26 cellular contexts compared by ENCODE assay signal in the genomic region with DNA sequence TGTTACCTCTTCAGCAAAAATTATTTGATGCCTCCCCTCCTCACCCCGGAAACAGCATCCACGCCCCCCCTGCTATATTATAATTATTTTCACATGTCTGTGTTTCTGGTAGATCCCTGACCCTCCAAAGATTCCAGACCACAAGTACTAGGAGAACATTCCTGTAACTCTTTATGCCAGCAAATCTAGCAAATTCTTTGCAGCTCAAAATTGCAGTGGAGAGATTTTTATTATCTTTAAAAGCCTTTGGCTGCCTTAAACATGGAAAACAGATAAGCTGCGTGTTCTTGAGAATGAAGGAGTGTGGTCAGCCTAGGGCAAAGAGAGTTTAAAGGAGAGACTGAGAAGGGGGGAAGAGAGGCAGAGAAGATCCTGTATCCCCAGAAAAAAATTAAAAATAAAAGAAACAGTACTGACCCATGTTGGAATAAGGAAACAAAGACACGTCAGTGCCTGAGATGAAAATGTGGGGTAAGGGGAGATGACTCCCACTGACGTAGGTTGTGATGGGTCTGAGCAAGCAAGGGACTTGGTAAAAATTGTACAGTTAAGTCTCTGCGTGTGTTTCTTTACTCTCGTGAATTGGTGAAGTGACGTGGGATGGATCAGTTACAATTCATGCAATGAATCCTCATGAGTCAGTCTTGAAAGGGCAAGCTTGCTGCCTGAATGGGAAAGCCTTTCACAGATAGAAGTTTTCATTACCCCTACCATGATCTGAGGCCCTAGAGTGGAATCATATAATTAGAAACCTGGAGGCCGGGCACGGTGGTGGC. TPM values are rescaled to one million over a fixed set of nuclear protein-coding genes. Genes with fewer than 3 reads are reported as not detected.
DNase-seq lines count a peak whose midpoint lies in the region; ATAC-seq and TF ChIP-seq lines count a peak whose summit lies in the region.
"Had no signal": no experiment of that assay in that cellular context is flagged by ENCODE, and none has a peak within 500 bp of the region (broad histone marks: within the 10 kb centered on the region; RNA-seq: fewer than 3 reads in every experiment).

No MANE protein-coding gene starts in this region.

- H3K27me3 ChIP-seq in GM23248 (replicated peaks; ENCODE audit: insufficient read depth) (no peaks in the 10 kb centered on the region), ascending aorta (no peaks in the 10 kb centered on the region), smooth muscle cell (ENCODE audit: low read depth) (no peaks in the 10 kb centered on the region)
- H3K27me3 ChIP-seq: brain microvascular endothelial cell, esophagus squamous epithelium had no signal

- H3K4me3 ChIP-seq in GM23248 = no peak overlapping the region
- H3K4me3 ChIP-seq in ascending aorta = peak overlapping the region; percentile 13 to 24
- no peak overlapping the region for H3K4me3 ChIP-seq in fibroblast of villous mesenchyme (ENCODE audit: low read depth, low read length)
- no peak overlapping the region for H3K4me3 ChIP-seq in smooth muscle cell
- H3K4me3 ChIP-seq: esophagus squamous epithelium, skin epidermis had no signal

- no peak overlapping the region for H3K9ac ChIP-seq in GM23248
- H3K9ac ChIP-seq in smooth muscle cell (ENCODE audit: low read depth) = peak overlapping the region; percentile 70

- ATAC-seq in activated naive CD4-positive, alpha-beta T cell treated with anti-CD3 and anti-CD28 coated beads, Interleukin-2, amount 50 U/mL, for 72 hours = no peak
- no peak for ATAC-seq in HG02973 (IDR thresholded peaks at IDR 0.05; ENCODE audit: unreplicated experiment)

- H4K20me1 ChIP-seq in GM23248 (ENCODE audit: insufficient read depth) = no peaks in the 10 kb centered on the region
- peaks cover 20% of the 10 kb centered on the region for H4K20me1 ChIP-seq in smooth muscle cell (ENCODE audit: low read depth)

- H2AFZ ChIP-seq in GM23248 = no peak overlapping the region
- no peak overlapping the region for H2AFZ ChIP-seq in smooth muscle cell (ENCODE audit: low read depth)

- H3K9me3 Mint-ChIP-seq in activated naive CD4-positive, alpha-beta T cell treated with anti-CD3 and anti-CD28 coated beads, Interleukin-2, amount 50 U/mL, for 72 hours = no peaks in the 10 kb centered on the region
- H3K9me3 Mint-ChIP-seq: activated naive CD8-positive, alpha-beta T cell treated with anti-CD3 and anti-CD28 coated beads for 36 hours; CD14-positive monocyte; endodermal cell; H9 had no signal

- H3K4me1 ChIP-seq in GM23248 (ENCODE audit: insufficient read depth) (peaks cover 14% of the 10 kb centered on the region), ascending aorta (peaks cover 0 to 25% of the 10 kb centered on the region in 2 donors), smooth muscle cell (ENCODE audit: low read depth) (peaks cover 43% of the 10 kb centered on the region)

- DNase-seq in GM23248 = peak; percentile 23
- DNase-seq in ascending aorta (ENCODE audit: low spot score in 2 of 2) = no peak
- DNase-seq in fibroblast of villous mesenchyme (ENCODE audit: low read depth) = peak; percentile 20
- no peak for DNase-seq in smooth muscle cell (lab: John Stamatoyannopoulos, UW; ENCODE audit: unreplicated experiment)
- DNase-seq in inferior parietal cortex (ENCODE audit: extremely low spot score) = no peak
- DNase-seq in activated naive CD4-positive, alpha-beta T cell treated with anti-CD3 and anti-CD28 coated beads, Interleukin-2, amount 50 U/mL, for 72 hours (ENCODE audit: low spot score in 2 of 2) = no peak
- DNase-seq in NCI-H1092 (lab: John Stamatoyannopoulos, UW) = no peak
- DNase-seq: activated CD4-positive, alpha-beta T cell treated with anti-CD3 and anti-CD28 coated beads, Interleukin-2, amount 50 U/mL, for 48 hours; activated CD8-positive, alpha-beta memory T cell treated with anti-CD3 and anti-CD28 coated beads, Interleukin-2, amount 50 U/mL, for 4 hours; activated naive CD8-positive, alpha-beta T cell treated with anti-CD3 and anti-CD28 coated beads for 36 hours; brain microvascular endothelial cell; Calu3; endodermal cell; esophagus squamous epithelium; H9; kidney glomerular epithelial cell; mammary epithelial cell; NCI-H1105 treated with DMSO at 0.1 percent for 48 hours; NCI-H2029 treated with DMSO at 0.1 percent for 48 hours; SHP77; stimulated activated CD4-positive, alpha-beta T cell treated with anti-CD3 and anti-CD28 coated beads, Interleukin-1b, Interleukin-23, amount 100 ng/mL, for 48 hours had no signal

- WGBS in GM23248 (ENCODE audit: low coverage in 1 of 2, low lambda C conversion rate in 2 of 2, missing lambda C conversion rate in 2 of 2), 2 experiments = 83 to 86% methylated on average over 10 of the region's 10 CpGs
- WGBS in smooth muscle cell (ENCODE audit: low lambda C conversion rate) = 20% methylated on average over 10 of the region's 10 CpGs

- H3K9me3 ChIP-seq in GM23248 (ENCODE audit: low read depth) (no peaks in the 10 kb centered on the region), ascending aorta (no peaks in the 10 kb centered on the region), smooth muscle cell (replicated peaks; ENCODE audit: low read depth) (no peaks in the 10 kb centered on the region)
- H3K9me3 ChIP-seq: esophagus squamous epithelium, neutrophil had no signal

- intact Hi-C loops in ascending aorta (cut with DNase I) = loop anchor here (10.0 kb wide), 3 partner anchors 521 to 1581 kb away; a partner anchor contains a TSS

- H3K4me2 ChIP-seq in GM23248 (ENCODE audit: unreplicated experiment) = no peak overlapping the region
- H3K4me2 ChIP-seq in smooth muscle cell = peak overlapping the region; percentile 74

- H3K36me3 Mint-ChIP-seq in activated naive CD4-positive, alpha-beta T cell treated with anti-CD3 and anti-CD28 coated beads, Interleukin-2, amount 50 U/mL, for 72 hours = no peaks in the 10 kb centered on the region
- H3K36me3 Mint-ChIP-seq: activated naive CD8-positive, alpha-beta T cell treated with anti-CD3 and anti-CD28 coated beads for 36 hours; CD14-positive monocyte; IgD-negative memory B cell had no signal

- no peak overlapping the region for H3K27ac Mint-ChIP-seq in activated naive CD4-positive, alpha-beta T cell treated with anti-CD3 and anti-CD28 coated beads, Interleukin-2, amount 50 U/mL, for 72 hours
- H3K27ac Mint-ChIP-seq: activated naive CD8-positive, alpha-beta T cell treated with anti-CD3 and anti-CD28 coated beads for 36 hours; CD14-positive monocyte; endodermal cell; H9; IgD-negative memory B cell had no signal

- H3K36me3 ChIP-seq in GM23248 (ENCODE audit: low read depth) = no peaks in the 10 kb centered on the region
- no peaks in the 10 kb centered on the region for H3K36me3 ChIP-seq in ascending aorta
- H3K36me3 ChIP-seq in smooth muscle cell (ENCODE audit: low read depth) = no peaks in the 10 kb centered on the region
- H3K36me3 ChIP-seq: brain microvascular endothelial cell, esophagus squamous epithelium, neutrophil had no signal

- peaks cover 10% of the 10 kb centered on the region for H3K79me2 ChIP-seq in GM23248 (ENCODE audit: insufficient read depth)
- H3K79me2 ChIP-seq in smooth muscle cell (ENCODE audit: low read depth) = peaks cover 20% of the 10 kb centered on the region

- H3F3A ChIP-seq in GM23248 (ENCODE audit: insufficient read depth) (peaks cover 21% of the 10 kb centered on the region; the same call in 1 of the 2 replicates), smooth muscle cell (ENCODE audit: low read depth) (peaks cover 38% of the 10 kb centered on the region)

- in situ Hi-C loops in GM23248 (cut with MboI) = no loop called here

- no peak for TF ChIP-seq CTCF in ascending aorta (IDR thresholded peaks at IDR 0.05)
- no peak for TF ChIP-seq CTCF in fibroblast of villous mesenchyme (IDR thresholded peaks at IDR 0.05; ENCODE audit: insufficient read depth, low read depth, low read length)
- TF ChIP-seq CTCF in smooth muscle cell (IDR thresholded peaks at IDR 0.05; ENCODE audit: borderline replicate concordance, insufficient read depth, poor library complexity, severe bottlenecking) = no peak

- no peak overlapping the region for H3K27ac ChIP-seq in GM23248
- peak overlapping the region; percentile 96 for H3K27ac ChIP-seq in ascending aorta
- H3K27ac ChIP-seq in smooth muscle cell (ENCODE audit: low read depth) = peak overlapping the region; percentile 98
- H3K27ac ChIP-seq: brain microvascular endothelial cell, neutrophil had no signal

- H3K9me2 ChIP-seq in GM23248 (ENCODE audit: insufficient read depth) = no peaks in the 10 kb centered on the region

RNA-seq across cellular contexts. Expression of a gene that starts 8.3 kb away (rescaled TPM):
- total RNA-seq in GM23248 (2014; rRNA removed; shearing (Covaris generic)) = 34.0 and 41.0 TPM in 2 replicates
- polyA plus RNA-seq in GM23248 (2016; fragmentation: Nextera tagmentation; extraction: Ambion mirVana) (29.1 and 35.7 TPM in 2 replicates), smooth muscle cell (181 and 223 TPM in 2 replicates)
- total RNA-seq in ascending aorta (103 TPM), fibroblast of villous mesenchyme (2.2 and 4.2 TPM in 2 replicates), smooth muscle cell (123 and 147 TPM in 2 replicates)
- not detected for total RNA-seq in activated naive CD4-positive, alpha-beta T cell treated with anti-CD3 and anti-CD28 coated beads, Interleukin-2, amount 50 U/mL, for 72 hours
- total RNA-seq: activated naive CD8-positive, alpha-beta T cell treated with anti-CD3 and anti-CD28 coated beads for 36 hours had no signal
- polyA plus RNA-seq: CD14-positive monocyte, IgD-negative memory B cell had no signal

Comparison
In these comparisons a context has a peak if more than half of its experiments do, and no peak if none do; other contexts are left out.
1. DNase-seq: peak in GM23248 (single experiment) and fibroblast of villous mesenchyme (single experiment); none in ascending aorta (0 of 2), smooth muscle cell (single experiment), inferior parietal cortex (single experiment), activated naive CD4-positive, alpha-beta T cell treated with anti-CD3 and anti-CD28 coated beads, Interleukin-2, amount 50 U/mL, for 72 hours (0 of 2) and NCI-H1092 (single experiment).
2. H3K4me3 ChIP-seq: peak in ascending aorta (2 of 2); none in GM23248 (single experiment), fibroblast of villous mesenchyme (single experiment) and smooth muscle cell (single experiment).